Comparison of ENCODE assay signal across 24 cellular contexts in genomic region chr12:104352106-104352713, GRCh38. TPM values are rescaled to one million over a fixed set of nuclear protein-coding genes. Genes with fewer than 3 reads are reported as not detected.
DNase-seq lines count a peak whose midpoint lies in the region; ATAC-seq, FAIRE-seq and TF ChIP-seq lines count a peak whose summit lies in the region.
"Had no signal": no experiment of that assay in that cellular context is flagged by ENCODE, and none has a peak within 500 bp of the region (broad histone marks: within the 10 kb centered on the region; RNA-seq: fewer than 3 reads in every experiment).

No MANE protein-coding gene starts in this region.

- no peak overlapping the region for H3K4me2 ChIP-seq in astrocyte (ENCODE audit: low read length)
- H3K4me2 ChIP-seq: smooth muscle cell had no signal

- peaks cover 79% of the 10 kb centered on the region for H3K36me3 ChIP-seq in right atrium auricular region
- H3K36me3 ChIP-seq in astrocyte (ENCODE audit: insufficient read depth, low read length) = peaks cover 50% of the 10 kb centered on the region
- peaks cover 56% of the 10 kb centered on the region for H3K36me3 ChIP-seq in iPS-20b (ENCODE audit: insufficient read depth, low read depth, low read length)
- peaks cover 0 to 25% (median 7%) of the 10 kb centered on the region in 3 experiments for H3K36me3 ChIP-seq in naive thymus-derived CD4-positive, alpha-beta T cell (ENCODE audit: control insufficient read depth in 2 of 3, insufficient read depth in 3 of 3, low read length in 3 of 3)

- POLR2A ChIA-PET in naive thymus-derived CD4-positive, alpha-beta T cell (lab: Charles Lee) = no interaction called here

- no peaks in the 10 kb centered on the region for H3K9me3 ChIP-seq in right atrium auricular region
- H3K9me3 ChIP-seq in astrocyte (ENCODE audit: insufficient read depth, low read depth, low read length) = no peaks in the 10 kb centered on the region
- H3K9me3 ChIP-seq in iPS-20b (ENCODE audit: insufficient read depth, low read depth, low read length) = no peaks in the 10 kb centered on the region
- no peaks in the 10 kb centered on the region for H3K9me3 ChIP-seq in naive thymus-derived CD4-positive, alpha-beta T cell (ENCODE audit: control insufficient read depth in 2 of 3, low read length in 3 of 3)
- H3K9me3 ChIP-seq: ascending aorta had no signal

- H4K20me1 ChIP-seq in astrocyte (ENCODE audit: insufficient read depth, low read length) = peaks cover 73% of the 10 kb centered on the region

- peak; percentile 55 for DNase-seq in right atrium auricular region (ENCODE audit: low spot score)
- DNase-seq in Right ventricle myocardium superior = no peak
- DNase-seq in astrocyte (ENCODE audit: low read depth) = peak; percentile 36
- DNase-seq in stimulated activated naive CD4-positive, alpha-beta T cell (lab: John Stamatoyannopoulos, UW) = no peak
- no peak for DNase-seq in naive thymus-derived CD4-positive, alpha-beta T cell
- DNase-seq in NCI-H2171 treated with DMSO at 0.1 percent for 48 hours (lab: John Stamatoyannopoulos, UW) = no peak
- DNase-seq in GM12891 (ENCODE audit: insufficient read length, low spot score) = no peak
- DNase-seq: activated CD4-positive, alpha-beta T cell treated with anti-CD3 and anti-CD28 coated beads for 48 hours; activated naive CD4-positive, alpha-beta T cell treated with Interleukin-2 at 50 U/mL for 16 hours; CD4-positive, alpha-beta T cell; DMS53; kidney glomerular epithelial cell; NCI-H524 treated with DMSO at 0.1 percent for 48 hours; T-cell had no signal

- no peak overlapping the region for H3K27ac Mint-ChIP-seq in astrocyte (ENCODE audit: unreplicated experiment)
- no peak overlapping the region for H3K27ac Mint-ChIP-seq in naive thymus-derived CD4-positive, alpha-beta T cell
- H3K27ac Mint-ChIP-seq: CD4-positive, alpha-beta T cell; mesothelial cell of epicardium; nephron; progenitor cell of endocrine pancreas; T-cell had no signal

- H3K27ac ChIP-seq in right atrium auricular region (no peak overlapping the region), astrocyte (ENCODE audit: low read depth, low read length) (no peak overlapping the region), iPS-20b (ENCODE audit: low read length) (peak overlapping the region; percentile 46)
- no peak overlapping the region for H3K27ac ChIP-seq in naive thymus-derived CD4-positive, alpha-beta T cell (ENCODE audit: low read depth, low read length)
- H3K27ac ChIP-seq: coronary artery had no signal

- peaks cover 19% of the 10 kb centered on the region for H3K36me3 Mint-ChIP-seq in astrocyte (ENCODE audit: low read depth, unreplicated experiment)
- H3K36me3 Mint-ChIP-seq in naive thymus-derived CD4-positive, alpha-beta T cell = peaks cover 5 to 26% (median 7%) of the 10 kb centered on the region in 5 donors

- no peak for TF ChIP-seq CTCF in right atrium auricular region (IDR thresholded peaks at IDR 0.05)
- no peak for TF ChIP-seq CTCF in astrocyte (IDR thresholded peaks at IDR 0.05; ENCODE audit: insufficient read depth, low read depth, low read length)

- no peak overlapping the region for H3K9ac ChIP-seq in astrocyte (ENCODE audit: low read length)
- H3K9ac ChIP-seq in iPS-20b (ENCODE audit: low read depth, low read length) = no peak overlapping the region

- peaks cover 24% of the 10 kb centered on the region for H3K79me2 ChIP-seq in astrocyte (ENCODE audit: insufficient read depth, low read length)

- no peak for FAIRE-seq in astrocyte (lab: Jason Lieb, UNC)
- FAIRE-seq in GM12891 (lab: Jason Lieb, UNC) = no peak
- FAIRE-seq: frontal cortex, HTR-8/SVneo had no signal

- H3K9me3 Mint-ChIP-seq in astrocyte (ENCODE audit: unreplicated experiment) = no peaks in the 10 kb centered on the region
- no peaks in the 10 kb centered on the region for H3K9me3 Mint-ChIP-seq in naive thymus-derived CD4-positive, alpha-beta T cell
- H3K9me3 Mint-ChIP-seq: CD4-positive, alpha-beta T cell; mesothelial cell of epicardium; nephron; T-cell had no signal

- H2AFZ ChIP-seq in astrocyte (ENCODE audit: low read depth, low read length) = no peak overlapping the region

- ATAC-seq in Right ventricle myocardium superior (ENCODE audit: poor library complexity) = no peak
- ATAC-seq in naive thymus-derived CD4-positive, alpha-beta T cell = no peak
- ATAC-seq: Right ventricle myocardium inferior, T-cell had no signal

- no peak overlapping the region for H3K4me3 ChIP-seq in right atrium auricular region
- H3K4me3 ChIP-seq in astrocyte (ENCODE audit: insufficient read depth, low read depth, low read length) = no peak overlapping the region
- no peak overlapping the region for H3K4me3 ChIP-seq in iPS-20b (ENCODE audit: low read length)
- H3K4me3 ChIP-seq in naive thymus-derived CD4-positive, alpha-beta T cell (ENCODE audit: low read length) = no peak overlapping the region
- H3K4me3 ChIP-seq: ascending aorta, coronary artery, smooth muscle cell had no signal

- peaks cover 10% of the 10 kb centered on the region for H3K4me1 Mint-ChIP-seq in astrocyte (ENCODE audit: low read depth, unreplicated experiment)
- peaks cover 0 to 8% (median 0%) of the 10 kb centered on the region in 7 donors for H3K4me1 Mint-ChIP-seq in naive thymus-derived CD4-positive, alpha-beta T cell
- H3K4me1 Mint-ChIP-seq: mesothelial cell of epicardium, nephron, T-cell had no signal

- H3K4me1 ChIP-seq in right atrium auricular region = peaks cover 0 to 6% of the 10 kb centered on the region in 2 donors
- no peaks in the 10 kb centered on the region for H3K4me1 ChIP-seq in astrocyte (ENCODE audit: insufficient read depth, low read length)
- H3K4me1 ChIP-seq in iPS-20b (ENCODE audit: insufficient read depth, low read length) = peaks cover 21% of the 10 kb centered on the region
- H3K4me1 ChIP-seq in naive thymus-derived CD4-positive, alpha-beta T cell (ENCODE audit: control insufficient read depth in 2 of 2, insufficient read depth in 2 of 2, low read length in 2 of 2) = no peaks in the 10 kb centered on the region

- no peaks in the 10 kb centered on the region for H3K27me3 Mint-ChIP-seq in astrocyte (ENCODE audit: low read depth, unreplicated experiment)
- H3K27me3 Mint-ChIP-seq in naive thymus-derived CD4-positive, alpha-beta T cell = no peaks in the 10 kb centered on the region
- H3K27me3 Mint-ChIP-seq: CD4-positive, alpha-beta T cell; progenitor cell of endocrine pancreas; T-cell had no signal

- CTCF ChIA-PET in naive thymus-derived CD4-positive, alpha-beta T cell (lab: Charles Lee) = interaction anchor here (0.6 to 1.7 kb wide), 3 partner anchors 10 to 147 kb away, joined by 3 to 5 read pairs (median 3); no protein-coding TSS in a partner anchor

- no peaks in the 10 kb centered on the region for H3K27me3 ChIP-seq in right atrium auricular region
- H3K27me3 ChIP-seq in astrocyte (ENCODE audit: insufficient read depth, low read length) = no peaks in the 10 kb centered on the region
- no peaks in the 10 kb centered on the region for H3K27me3 ChIP-seq in iPS-20b (ENCODE audit: insufficient read depth, low read length)
- H3K27me3 ChIP-seq in naive thymus-derived CD4-positive, alpha-beta T cell (ENCODE audit: control insufficient read depth in 2 of 2, insufficient read depth in 2 of 2, low read length in 2 of 2) = no peaks in the 10 kb centered on the region
- H3K27me3 ChIP-seq: ascending aorta had no signal

- no peak for TF ChIP-seq POLR2A in GM12891 (IDR thresholded peaks at IDR 0.05; ENCODE audit: low read depth, low read length)

- intact Hi-C loops in Right ventricle myocardium superior (cut with DNase I) = no loop called here
- intact Hi-C loops in naive thymus-derived CD4-positive, alpha-beta T cell (cut with micrococcal nuclease) = no loop called here

- H3K4me3 Mint-ChIP-seq in astrocyte (ENCODE audit: unreplicated experiment) = no peak overlapping the region
- no peak overlapping the region for H3K4me3 Mint-ChIP-seq in naive thymus-derived CD4-positive, alpha-beta T cell
- H3K4me3 Mint-ChIP-seq: CD4-positive, alpha-beta T cell; mesothelial cell of epicardium; nephron; T-cell had no signal

TF ChIP-seq in GM12891, 5 proteins besides CTCF, POLR2A, EP300 and RAD21:
- TF ChIP-seq TAF1 (IDR thresholded peaks at IDR 0.05; ENCODE audit: low read depth, low read length) = no peak
- TF ChIP-seq POLR2AphosphoS5 (IDR thresholded peaks at IDR 0.05; ENCODE audit: low read depth, low read length) = no peak; the same call in 1 of the 2 replicates

RNA-seq across cellular contexts. Expression of gene EID3, which starts 48.7 kb away (rescaled TPM):
- total RNA-seq in right atrium auricular region (1 to 10 TPM; 2.9 to 3.3 TPM), Right ventricle myocardium superior (1.2 TPM), astrocyte (1.9 TPM in 2 replicates)
- total RNA-seq in naive thymus-derived CD4-positive, alpha-beta T cell = 10 to 100 TPM in 3 of 5 experiments, 1 to 10 TPM in 2; 8.2 to 11.8 (median 10.4) TPM
- polyA plus RNA-seq in naive thymus-derived CD4-positive, alpha-beta T cell = 10 to 100 TPM; 14.4 to 16.3 TPM
- polyA plus RNA-seq in GM12891 (2012; ENCODE audit: low read depth, missing spikeins) = 2.1 TPM

Comparison
In these comparisons a context has a peak if more than half of its experiments do, and no peak if none do; other contexts are left out.
1. DNase-seq: peak in right atrium auricular region (single experiment) and astrocyte (single experiment); none in Right ventricle myocardium superior (single experiment), stimulated activated naive CD4-positive, alpha-beta T cell (0 of 6), naive thymus-derived CD4-positive, alpha-beta T cell (0 of 9), NCI-H2171 treated with DMSO at 0.1 percent for 48 hours (single experiment) and GM12891 (single experiment).